ENCODE assay signal across 8 cellular contexts in genomic region chr7:102404005-102404861, GRCh38. TPM values are rescaled to one million over a fixed set of nuclear protein-coding genes. Genes with fewer than 3 reads are reported as not detected.
DNase-seq lines count a peak whose midpoint lies in the region; ATAC-seq and TF ChIP-seq lines count a peak whose summit lies in the region.

No MANE protein-coding gene starts in this region.

- H3K4me2 ChIP-seq in GM23338 (no peak overlapping the region), KMS-11 (peak overlapping the region; percentile 59; the same call in 1 of the 2 replicates), hepatocyte (no peak overlapping the region)

- H2AFZ ChIP-seq in GM23338 (no peak overlapping the region), KMS-11 (ENCODE audit: low read depth) (no peak overlapping the region), hepatocyte (no peak overlapping the region)

- peak; percentile 98 for ATAC-seq in activated CD4-positive, alpha-beta T cell treated with anti-CD3 and anti-CD28 coated beads for 36 hours
- ATAC-seq in GM23338: peak; percentile 100

- peak overlapping the region; percentile 8 for H3K27ac Mint-ChIP-seq in activated CD4-positive, alpha-beta T cell treated with anti-CD3 and anti-CD28 coated beads for 36 hours
- H3K27ac Mint-ChIP-seq in GM23338: no peak overlapping the region

- no peak overlapping the region for H3K4me3 Mint-ChIP-seq in activated CD4-positive, alpha-beta T cell treated with anti-CD3 and anti-CD28 coated beads for 36 hours
- H3K4me3 Mint-ChIP-seq in GM23338: no peak overlapping the region

- H3K27me3 ChIP-seq in GM23338 (ENCODE audit: insufficient read depth): no peaks in the 10 kb centered on the region
- no peaks in the 10 kb centered on the region for H3K27me3 ChIP-seq in KMS-11 (ENCODE audit: insufficient read depth, low read depth)
- no peaks in the 10 kb centered on the region for H3K27me3 ChIP-seq in hepatocyte

- H3K9me3 ChIP-seq in hepatocyte (ENCODE audit: low read depth): no peaks in the 10 kb centered on the region

- no peaks in the 10 kb centered on the region for H3K9me3 Mint-ChIP-seq in activated CD4-positive, alpha-beta T cell treated with anti-CD3 and anti-CD28 coated beads for 36 hours (ENCODE audit: low read depth)
- peaks cover 2% of the 10 kb centered on the region; the same call in 1 of the 3 replicates for H3K9me3 Mint-ChIP-seq in GM23338

- H3F3A ChIP-seq in GM23338 (replicated peaks; ENCODE audit: low read depth): peaks cover 17% of the 10 kb centered on the region; the same call in 1 of the 2 replicates

- WGBS in hepatocyte (ENCODE audit: low lambda C conversion rate, missing lambda C conversion rate): 78% methylated on average over 15 of the region's 15 CpGs

- peak; percentile 63 for DNase-seq in activated CD4-positive, alpha-beta T cell treated with anti-CD3 and anti-CD28 coated beads for 36 hours
- DNase-seq in activated CD4-positive, alpha-beta T cell treated with anti-CD3 and anti-CD28 coated beads for 1 hour: no peak
- DNase-seq in GM23338 (ENCODE audit: low spot score) (peak; percentile 87), RKO (ENCODE audit: low spot score) (peak; percentile 87), amniotic stem cell (lab: John Stamatoyannopoulos, UW) (peak; percentile 3), hepatocyte (ENCODE audit: low spot score) (peak; percentile 71)
- peak; percentile 45 to 55 for DNase-seq in stimulated activated CD4-positive, alpha-beta T cell treated with anti-CD3 and anti-CD28 coated beads, Interleukin-2, amount 100 ng/mL, for 24 hours

- intact Hi-C loops in activated CD4-positive, alpha-beta T cell treated with anti-CD3 and anti-CD28 coated beads for 36 hours (cut with DNase I, micrococcal nuclease): loop anchor here (1.0 to 2.0 kb wide), 2 partner anchors 46 to 61 kb away; partner anchors contain the start of genes ALKBH4 (in 2 of the 2) and LRWD1 (in 2 of the 2)

- H3K36me3 Mint-ChIP-seq in activated CD4-positive, alpha-beta T cell treated with anti-CD3 and anti-CD28 coated beads for 36 hours (ENCODE audit: low read depth): peaks cover 49% of the 10 kb centered on the region
- H3K36me3 Mint-ChIP-seq in GM23338 (ENCODE audit: low read depth): peaks cover 86% of the 10 kb centered on the region

- H3K9me2 ChIP-seq in GM23338 (ENCODE audit: insufficient read depth) (no peaks in the 10 kb centered on the region), hepatocyte (replicated peaks; ENCODE audit: insufficient read depth) (no peaks in the 10 kb centered on the region)

- H3K27ac ChIP-seq in GM23338 (ENCODE audit: low read depth) (peak overlapping the region; percentile 27; the same call in 1 of the 2 replicates), KMS-11 (peak overlapping the region; percentile 31; the same call in 1 of the 2 replicates), hepatocyte (no peak overlapping the region)

- POLR2A ChIA-PET in activated CD4-positive, alpha-beta T cell treated with anti-CD3 and anti-CD28 coated beads for 36 hours (lab: Charles Lee): interaction anchor here (0.6 to 1.4 kb wide), 4 partner anchors 8 to 26 kb away, joined by 3 to 12 read pairs (median 3); partner anchors contain the start of gene PRKRIP1

- peaks cover 3% of the 10 kb centered on the region for H3K4me1 Mint-ChIP-seq in activated CD4-positive, alpha-beta T cell treated with anti-CD3 and anti-CD28 coated beads for 36 hours
- H3K4me1 Mint-ChIP-seq in GM23338: peaks cover 3% of the 10 kb centered on the region; the same call in 1 of the 3 replicates

- no peak overlapping the region; the same call in 1 of the 2 replicates for H3K9ac ChIP-seq in KMS-11

- H3K4me3 ChIP-seq in GM23338: no peak overlapping the region
- no peak overlapping the region for H3K4me3 ChIP-seq in KMS-11 (IDR thresholded peaks at IDR 0.05; ENCODE audit: insufficient read depth, low read depth, low read length)
- no peak overlapping the region for H3K4me3 ChIP-seq in hepatocyte

- peaks cover 49% of the 10 kb centered on the region for H3K36me3 ChIP-seq in GM23338 (ENCODE audit: insufficient read depth)
- peaks cover 13% of the 10 kb centered on the region; the same call in 1 of the 2 replicates for H3K36me3 ChIP-seq in KMS-11 (ENCODE audit: insufficient read depth)
- H3K36me3 ChIP-seq in hepatocyte (replicated peaks; ENCODE audit: insufficient read depth, low read depth): peaks cover 4% of the 10 kb centered on the region

- H3K79me2 ChIP-seq in GM23338 (replicated peaks; ENCODE audit: insufficient read depth): no peaks in the 10 kb centered on the region
- peaks cover 8% of the 10 kb centered on the region; the same call in 1 of the 2 replicates for H3K79me2 ChIP-seq in KMS-11 (ENCODE audit: insufficient read depth, low read depth)
- peaks cover 17% of the 10 kb centered on the region for H3K79me2 ChIP-seq in hepatocyte

- CTCF ChIA-PET in activated CD4-positive, alpha-beta T cell treated with anti-CD3 and anti-CD28 coated beads for 36 hours (lab: Charles Lee): interaction anchor here (0.5 to 2.6 kb wide), 18 partner anchors 8 to 483 kb away, joined by 3 to 11 read pairs (median 4); no protein-coding TSS in a partner anchor

- H3K4me1 ChIP-seq in GM23338 (ENCODE audit: insufficient read depth): no peaks in the 10 kb centered on the region
- H3K4me1 ChIP-seq in KMS-11 (ENCODE audit: low read depth, poor library complexity, severe bottlenecking): peaks cover 70% of the 10 kb centered on the region
- H3K4me1 ChIP-seq in hepatocyte (ENCODE audit: insufficient read depth): no peaks in the 10 kb centered on the region

- peak; percentile 60 to 80 for TF ChIP-seq CTCF in GM23338 (conservative IDR thresholded peaks at IDR 0.05; ENCODE audit: low read depth in 2 of 2)
- peak; percentile 88 for TF ChIP-seq CTCF in KMS-11 (conservative IDR thresholded peaks at IDR 0.05; ENCODE audit: low read depth, low read length)
- peak; percentile 44 for TF ChIP-seq CTCF in hepatocyte (IDR thresholded peaks at IDR 0.05; ENCODE audit: poor library complexity)

- no peaks in the 10 kb centered on the region for H3K27me3 Mint-ChIP-seq in activated CD4-positive, alpha-beta T cell treated with anti-CD3 and anti-CD28 coated beads for 36 hours
- H3K27me3 Mint-ChIP-seq in GM23338 (ENCODE audit: insufficient read depth, low read depth, poor library complexity): peaks cover 9% of the 10 kb centered on the region

- H4K20me1 ChIP-seq in GM23338 (replicated peaks; ENCODE audit: insufficient read depth) (peaks cover 7% of the 10 kb centered on the region), KMS-11 (ENCODE audit: insufficient read depth) (no peaks in the 10 kb centered on the region), hepatocyte (ENCODE audit: insufficient read depth, poor library complexity, severe bottlenecking) (no peaks in the 10 kb centered on the region)

TF ChIP-seq in GM23338, 12 proteins besides CTCF, POLR2A, EP300 and RAD21:
- no peak for TF ChIP-seq CREB1 (CRISPR knock-in tag; IDR thresholded peaks at IDR 0.05; ENCODE audit: low read depth)
- TF ChIP-seq STAT1 (IDR thresholded peaks at IDR 0.05; ENCODE audit: unreplicated experiment): no peak
- TF ChIP-seq ZNF114 (CRISPR knock-in tag; IDR thresholded peaks at IDR 0.05): no peak
- no peak for TF ChIP-seq JUNB (IDR thresholded peaks at IDR 0.05; ENCODE audit: unreplicated experiment)
- no peak for TF ChIP-seq ZNF331 (CRISPR knock-in tag; IDR thresholded peaks at IDR 0.05; ENCODE audit: low read depth)

RNA-seq across cellular contexts. Expression of gene PRKRIP1, which starts 8.1 kb away (rescaled TPM):
- total RNA-seq in activated CD4-positive, alpha-beta T cell treated with anti-CD3 and anti-CD28 coated beads for 36 hours: 10 to 100 TPM; 26.2 to 31.4 TPM
- total RNA-seq in GM23338 (2014; rRNA removed; shearing (Covaris generic)): 25.4 and 29.1 TPM in 2 replicates
- polyA plus RNA-seq in GM23338 (2016; fragmentation: Nextera tagmentation; extraction: Ambion mirVana) (24.8 and 25.5 TPM in 2 replicates), hepatocyte (44.6 and 61.6 TPM in 2 replicates)
- total RNA-seq in hepatocyte: 32.0 and 33.8 TPM in 2 replicates

RNA-seq across cellular contexts. Expression of gene ORAI2, which starts 29.1 kb away (rescaled TPM):
- total RNA-seq in activated CD4-positive, alpha-beta T cell treated with anti-CD3 and anti-CD28 coated beads for 36 hours: 10 to 100 TPM; 20.8 to 25.1 TPM
- total RNA-seq in GM23338 (2014; rRNA removed; shearing (Covaris generic)): 21.7 and 33.8 TPM in 2 replicates
- 6.6 and 8.6 TPM in 2 replicates for polyA plus RNA-seq in GM23338 (2016; fragmentation: Nextera tagmentation; extraction: Ambion mirVana)
- 25.9 and 33.6 TPM in 2 replicates for total RNA-seq in hepatocyte
- 32.3 and 41.9 TPM in 2 replicates for polyA plus RNA-seq in hepatocyte

RNA-seq across cellular contexts. Expression of gene SPDYE6, which starts 48.0 kb away (rescaled TPM):
- total RNA-seq in activated CD4-positive, alpha-beta T cell treated with anti-CD3 and anti-CD28 coated beads for 36 hours: not detected
- total RNA-seq in GM23338 (2014; rRNA removed; shearing (Covaris generic)): not detected in 2 replicates
- 0.97 TPM in 1 of 2 replicates, not detected in the other for polyA plus RNA-seq in GM23338 (2016; fragmentation: Nextera tagmentation; extraction: Ambion mirVana)
- total RNA-seq in hepatocyte: not detected in 2 replicates
- 0.68 and 1.0 TPM in 2 replicates for polyA plus RNA-seq in hepatocyte
